In genomic region chr17:27354491-27355081, GRCh38 we compare ENCODE assay signal across 8 cellular contexts.
DNase-seq lines count a peak whose midpoint lies in the region; ATAC-seq and TF ChIP-seq lines count a peak whose summit lies in the region.

No MANE protein-coding gene starts in this region.

- H3K27ac ChIP-seq in IMR-90 (ENCODE audit: insufficient read depth, low read length) (peak overlapping the region; percentile 76; the same call in 1 of the 2 replicates), ascending aorta (peak overlapping the region in 1 of 2 donors; percentile 98)

- H3K18ac ChIP-seq in IMR-90 (ENCODE audit: low read depth, low read length): peak overlapping the region; percentile 83; the same call in 1 of the 2 replicates

- H2BK5ac ChIP-seq in IMR-90 (ENCODE audit: low read depth, low read length, poor library complexity, severe bottlenecking): no peak overlapping the region

- peak overlapping the region; percentile 84 for H3K4me3 Mint-ChIP-seq in Calu3 (ENCODE audit: low read depth, unreplicated experiment)

- H3K4me1 ChIP-seq in IMR-90 (ENCODE audit: control insufficient read depth, insufficient read depth, low read length): peaks cover 8% of the 10 kb centered on the region
- peaks cover 0 to 11% of the 10 kb centered on the region in 2 donors for H3K4me1 ChIP-seq in ascending aorta
- H3K4me1 ChIP-seq in mucosa of descending colon (ENCODE audit: low read depth): peaks cover 11% of the 10 kb centered on the region

- peaks cover 25% of the 10 kb centered on the region for H3K36me3 Mint-ChIP-seq in Calu3 (ENCODE audit: insufficient read depth, unreplicated experiment)

- H3K23ac ChIP-seq in IMR-90 (ENCODE audit: low read depth, low read length): no peak overlapping the region

- DNase-seq in Calu3: peak; percentile 11
- no peak for DNase-seq in IMR-90
- peak in 1 of 2 donors; percentile 43 for DNase-seq in ascending aorta (ENCODE audit: low spot score in 2 of 2)
- DNase-seq in mucosa of descending colon: no peak
- no peak for DNase-seq in stimulated activated CD4-positive, alpha-beta T cell treated with anti-CD3 and anti-CD28 coated beads, Interleukin-4, amount 100 ng/mL, for 24 hours
- DNase-seq in NCI-H446 (lab: John Stamatoyannopoulos, UW): no peak
- no peak for DNase-seq in NCI-H1092 (lab: John Stamatoyannopoulos, UW)

- H2AK9ac ChIP-seq in IMR-90 (replicated peaks; ENCODE audit: low read depth, low read length, poor library complexity): no peak overlapping the region

- 0 out of 2 replicates have a peak overlapping the region, but pooled peaks have one; percentile 95 for H3K14ac ChIP-seq in IMR-90 (replicated peaks; ENCODE audit: low read depth, low read length)

- CTCF ChIA-PET in Calu3 (lab: Charles Lee) (interaction anchor here (0.6 to 2.0 kb wide), 7 partner anchors 22 to 245 kb away, joined by 3 to 12 read pairs (median 4); no protein-coding TSS in a partner anchor), IMR-90 (lab: Yijun Ruan, JAX) (interaction anchor here (0.6 to 2.0 kb wide), 7 partner anchors 58 to 246 kb away, joined by 3 to 9 read pairs (median 4); no protein-coding TSS in a partner anchor)

- peak overlapping the region; percentile 73; the same call in 1 of the 2 replicates for H3K9ac ChIP-seq in IMR-90 (ENCODE audit: low read depth, low read length)

- H3K27me3 ChIP-seq in IMR-90 (ENCODE audit: control insufficient read depth, insufficient read depth, low read length) (no peaks in the 10 kb centered on the region), ascending aorta (no peaks in the 10 kb centered on the region)

- POLR2A ChIA-PET in IMR-90 (lab: Charles Lee; ENCODE audit: unreplicated experiment): no interaction called here

- in situ Hi-C loops in IMR-90 (cut with MboI; ENCODE audit: low sequenced_read_pairs): loop anchor here (5.0 kb wide), 1 partner anchor 243 kb away; no protein-coding TSS in a partner anchor

- H3K56ac ChIP-seq in IMR-90 (ENCODE audit: extremely low read depth, insufficient read depth, low read length): no peak overlapping the region

- H3K4me2 ChIP-seq in IMR-90 (ENCODE audit: low read depth, low read length): no peak overlapping the region

- ATAC-seq in IMR-90 (ENCODE audit: low read depth) (no peak), mucosa of descending colon (peak; percentile 20), GM21423 (IDR thresholded peaks at IDR 0.05; ENCODE audit: unreplicated experiment) (no peak)

- peak overlapping the region; percentile 96 for H2AFZ ChIP-seq in IMR-90 (replicated peaks; ENCODE audit: low read length, poor library complexity)

- no peaks in the 10 kb centered on the region for H3K9me3 Mint-ChIP-seq in Calu3 (ENCODE audit: low read depth, unreplicated experiment)

- peak overlapping the region; percentile 86; the same call in 1 of the 3 replicates for H2BK15ac ChIP-seq in IMR-90 (ENCODE audit: low read depth, low read length)

- H3K9me3 ChIP-seq in IMR-90 (ENCODE audit: control insufficient read depth, insufficient read depth, low read length) (no peaks in the 10 kb centered on the region), ascending aorta (no peaks in the 10 kb centered on the region), mucosa of descending colon (no peaks in the 10 kb centered on the region)

- H3K4me1 Mint-ChIP-seq in Calu3 (ENCODE audit: low read depth, unreplicated experiment): peaks cover 16% of the 10 kb centered on the region

- peak overlapping the region; percentile 96 for H2AK5ac ChIP-seq in IMR-90 (ENCODE audit: low read depth, low read length)

- H4K8ac ChIP-seq in IMR-90 (ENCODE audit: low read depth in 2 of 2, low read length in 2 of 2): peak overlapping the region; percentile 80 to 96; a peak in 2 of 4 replicates

- H3K27ac Mint-ChIP-seq in Calu3 (ENCODE audit: unreplicated experiment): peak overlapping the region; percentile 99

- H4K91ac ChIP-seq in IMR-90 (ENCODE audit: insufficient read depth, low read depth, low read length): peak overlapping the region; percentile 98

- peak overlapping the region; percentile 90; the same call in 1 of the 2 replicates for H2BK20ac ChIP-seq in IMR-90 (ENCODE audit: low read depth, low read length)

- no peaks in the 10 kb centered on the region for H3K27me3 Mint-ChIP-seq in Calu3 (ENCODE audit: unreplicated experiment)

- H4K20me1 ChIP-seq in IMR-90 (ENCODE audit: insufficient read depth, low read length): no peaks in the 10 kb centered on the region

- H3K9me1 ChIP-seq in IMR-90 (ENCODE audit: insufficient read depth, low read length): peaks cover 6% of the 10 kb centered on the region

- no peaks in the 10 kb centered on the region for H3K36me3 ChIP-seq in IMR-90 (ENCODE audit: control insufficient read depth, insufficient read depth, low read length)
- no peaks in the 10 kb centered on the region for H3K36me3 ChIP-seq in ascending aorta
- no peaks in the 10 kb centered on the region for H3K36me3 ChIP-seq in mucosa of descending colon (ENCODE audit: low read depth)

- H3K4me3 ChIP-seq in IMR-90 (ENCODE audit: insufficient read depth, low read depth, low read length) (no peak overlapping the region), ascending aorta (peak overlapping the region; percentile 61 to 63), mucosa of descending colon (no peak overlapping the region)

- TF ChIP-seq CTCF in Calu3 (IDR thresholded peaks at IDR 0.05; ENCODE audit: unreplicated experiment): no peak
- TF ChIP-seq CTCF in IMR-90 (conservative IDR thresholded peaks at IDR 0.05; ENCODE audit: low read depth, low read length): no peak
- TF ChIP-seq CTCF in ascending aorta (IDR thresholded peaks at IDR 0.05): no peak
- TF ChIP-seq CTCF in mucosa of descending colon (IDR thresholded peaks at IDR 0.05): no peak

- no peak overlapping the region; the same call in 1 of the 2 replicates for H4K5ac ChIP-seq in IMR-90 (ENCODE audit: low read depth, low read length)

- peaks cover 7 to 19% of the 10 kb centered on the region in 2 experiments; a peak in 3 of 4 replicates for H3K79me1 ChIP-seq in IMR-90 (ENCODE audit: low read depth in 1 of 2, low read length in 2 of 2)

- H3K4ac ChIP-seq in IMR-90 (ENCODE audit: low read depth, low read length): peak overlapping the region; percentile 92

- dilution Hi-C loops in IMR-90 (cut with HindIII; ENCODE audit: low sequenced_read_pairs, unreplicated experiment): no loop called here

- TF ChIP-seq RAD21 in IMR-90 (IDR thresholded peaks at IDR 0.05; ENCODE audit: low read length): no peak

- TF ChIP-seq POLR2A in IMR-90 (IDR thresholded peaks at IDR 0.05; ENCODE audit: low read depth, low read length): no peak

- BruUV-seq in Calu3 (replicated peaks; lab: Mats Ljungman, UMichigan) (no TSS peak), IMR-90 (replicated peaks; lab: Mats Ljungman, UMichigan) (no TSS peak)

- WGBS in IMR-90 (ENCODE audit: extremely low coverage in 2 of 2, insufficient read length in 1 of 2), 2 experiments: 93% methylated on average over 3 of the region's 8 CpGs; no CpG with 5 or more reads in 1 of the 2 experiments

- intact Hi-C loops in Calu3 (cut with micrococcal nuclease; ENCODE audit: unreplicated experiment) (loop anchor here (1.0 to 10.0 kb wide), 3 partner anchors 100 to 247 kb away; partner anchors contain the start of gene KSR1), IMR-90 (cut with micrococcal nuclease) (loop anchor here (5.0 kb wide), 2 partner anchors 78 to 188 kb away; no protein-coding TSS in a partner anchor), ascending aorta (cut with DNase I) (loop anchor here (2.0 kb wide), 1 partner anchor 76 kb away; no protein-coding TSS in a partner anchor), mucosa of descending colon (cut with DNase I, micrococcal nuclease) (loop anchor here (5.0 to 10.0 kb wide), 2 partner anchors 80 to 248 kb away; no protein-coding TSS in a partner anchor)

- peak overlapping the region; percentile 92 for H2BK120ac ChIP-seq in IMR-90 (ENCODE audit: low read depth, low read length)

TF ChIP-seq in IMR-90, 13 proteins besides CTCF, POLR2A, EP300 and RAD21:
- TF ChIP-seq ELK1 (IDR thresholded peaks at IDR 0.05; ENCODE audit: borderline replicate concordance, low read depth, low read length): no peak
- TF ChIP-seq MXI1 (IDR thresholded peaks at IDR 0.05; ENCODE audit: borderline replicate concordance, low read depth, low read length): no peak
- TF ChIP-seq RFX5 (IDR thresholded peaks at IDR 0.05; ENCODE audit: low read depth, low read length): no peak
- TF ChIP-seq CHD1 (IDR thresholded peaks at IDR 0.05; ENCODE audit: low read depth, low read length): no peak
- TF ChIP-seq USF2 (IDR thresholded peaks at IDR 0.05; ENCODE audit: low read depth, low read length): no peak
- TF ChIP-seq MAFK (IDR thresholded peaks at IDR 0.05; ENCODE audit: low read depth, low read length): no peak
- no peak for TF ChIP-seq RCOR1 (IDR thresholded peaks at IDR 0.05; ENCODE audit: insufficient replicate concordance, low read length)
- no peak for TF ChIP-seq FOS (IDR thresholded peaks at IDR 0.05; ENCODE audit: low read depth, low read length)
- TF ChIP-seq CEBPB (IDR thresholded peaks at IDR 0.05; ENCODE audit: low read depth, low read length): no peak

Comparison
In these comparisons a context has a peak if more than half of its experiments do, and no peak if none do; other contexts are left out.
1. H3K4me3 ChIP-seq: peak in ascending aorta (2 of 2); none in IMR-90 (single experiment) and mucosa of descending colon (single experiment).